8 cellular contexts compared by ENCODE assay signal in genomic region chr1:119139393-119139792, GRCh38. TPM values are rescaled to one million over a fixed set of nuclear protein-coding genes. Genes with fewer than 3 reads are reported as not detected.
DNase-seq lines count a peak whose midpoint lies in the region; ATAC-seq and TF ChIP-seq lines count a peak whose summit lies in the region.

No MANE protein-coding gene starts in this region.

- H3K27ac ChIP-seq in ACC112 (ENCODE audit: low read depth, low read length) (peak overlapping the region; percentile 96), HUES6 (ENCODE audit: low read depth, low read length) (no peak overlapping the region)

- H3K27me3 ChIP-seq in ACC112 (ENCODE audit: insufficient read depth, low read length) = no peaks in the 10 kb centered on the region
- H3K27me3 ChIP-seq in HUES6 (ENCODE audit: control insufficient read depth, insufficient read depth, low read length) = no peaks in the 10 kb centered on the region
- H3K27me3 ChIP-seq in adipocyte (replicated peaks; ENCODE audit: control insufficient read depth, insufficient read depth, low read length) = no peaks in the 10 kb centered on the region

- ATAC-seq in mucosa of descending colon = peak; percentile 38

- intact Hi-C loops in mucosa of descending colon (cut with DNase I, micrococcal nuclease) = no loop called here

- peak overlapping the region; percentile 54 for H2AFZ ChIP-seq in ACC112 (ENCODE audit: low read length, unreplicated experiment)

- H3K4me3 ChIP-seq in ACC112 (ENCODE audit: low read depth, low read length) (peak overlapping the region; percentile 83), HUES6 (ENCODE audit: low read depth, low read length) (peak overlapping the region; percentile 73), adipocyte (ENCODE audit: low read length) (peak overlapping the region; percentile 92), mucosa of descending colon (no peak overlapping the region)

- peak overlapping the region; percentile 91 for H3K9ac ChIP-seq in HUES6 (ENCODE audit: low read length)
- H3K9ac ChIP-seq in adipocyte (ENCODE audit: low read length) = peak overlapping the region; percentile 92

- peaks cover 39% of the 10 kb centered on the region for H3K79me2 ChIP-seq in ACC112 (ENCODE audit: control insufficient read depth, insufficient read depth, low read length, unreplicated experiment)

- in situ Hi-C loops in GM13976 (cut with MboI; ENCODE audit: low sequenced_read_pairs, unreplicated experiment) = no loop called here

- H3K9me3 ChIP-seq in HUES6 (ENCODE audit: control insufficient read depth, insufficient read depth, low read depth, low read length) (no peaks in the 10 kb centered on the region), adipocyte (ENCODE audit: control insufficient read depth, low read length) (no peaks in the 10 kb centered on the region), mucosa of descending colon (no peaks in the 10 kb centered on the region)

- DNase-seq in GM13976 (ENCODE audit: low spot score) = peak; percentile 43
- DNase-seq in adipocyte (ENCODE audit: low read depth) = no peak
- peak in 1 of 3 donors; percentile 18 for DNase-seq in mucosa of descending colon
- DNase-seq in NCI-H524 treated with DMSO at 0.1 percent for 48 hours (lab: John Stamatoyannopoulos, UW) = no peak
- no peak for DNase-seq in NK-92 treated with Interleukin-12 subunit alpha and Interleukin-12 subunit beta, amount 100 ng/mL, for 24 hours (lab: John Stamatoyannopoulos, UW)
- DNase-seq in dermis blood vessel endothelial cell = no peak

- TF ChIP-seq CTCF in GM13976 (IDR thresholded peaks at IDR 0.05; ENCODE audit: borderline replicate concordance, control extremely low read depth, extremely low read depth, insufficient read depth, missing control alignments) = no peak
- no peak for TF ChIP-seq CTCF in mucosa of descending colon (IDR thresholded peaks at IDR 0.05)

- H3K4me1 ChIP-seq in ACC112 (ENCODE audit: control insufficient read depth, insufficient read depth, low read length, unreplicated experiment) = peaks cover 42% of the 10 kb centered on the region
- peaks cover 4% of the 10 kb centered on the region for H3K4me1 ChIP-seq in HUES6 (ENCODE audit: control insufficient read depth, insufficient read depth, low read length)
- peaks cover 61% of the 10 kb centered on the region for H3K4me1 ChIP-seq in adipocyte (ENCODE audit: control insufficient read depth, insufficient read depth, low read length)
- H3K4me1 ChIP-seq in mucosa of descending colon (ENCODE audit: low read depth) = peaks cover 30% of the 10 kb centered on the region

- H3K36me3 ChIP-seq in ACC112 (ENCODE audit: insufficient read depth, low read length) (no peaks in the 10 kb centered on the region), HUES6 (ENCODE audit: control insufficient read depth, insufficient read depth, low read length) (no peaks in the 10 kb centered on the region), adipocyte (ENCODE audit: control insufficient read depth, insufficient read depth, low read length, severe bottlenecking) (no peaks in the 10 kb centered on the region), mucosa of descending colon (ENCODE audit: low read depth) (no peaks in the 10 kb centered on the region)

RNA-seq across cellular contexts. Expression of gene WARS2, which starts 1.1 kb away (rescaled TPM):
- total RNA-seq in mucosa of descending colon (10 to 100 TPM; 10.5 to 14.9 (median 14.5) TPM), dermis blood vessel endothelial cell (14.6 and 21.9 TPM in 2 replicates)
